1 cellular context compared by ENCODE assay signal in the genomic region with DNA sequence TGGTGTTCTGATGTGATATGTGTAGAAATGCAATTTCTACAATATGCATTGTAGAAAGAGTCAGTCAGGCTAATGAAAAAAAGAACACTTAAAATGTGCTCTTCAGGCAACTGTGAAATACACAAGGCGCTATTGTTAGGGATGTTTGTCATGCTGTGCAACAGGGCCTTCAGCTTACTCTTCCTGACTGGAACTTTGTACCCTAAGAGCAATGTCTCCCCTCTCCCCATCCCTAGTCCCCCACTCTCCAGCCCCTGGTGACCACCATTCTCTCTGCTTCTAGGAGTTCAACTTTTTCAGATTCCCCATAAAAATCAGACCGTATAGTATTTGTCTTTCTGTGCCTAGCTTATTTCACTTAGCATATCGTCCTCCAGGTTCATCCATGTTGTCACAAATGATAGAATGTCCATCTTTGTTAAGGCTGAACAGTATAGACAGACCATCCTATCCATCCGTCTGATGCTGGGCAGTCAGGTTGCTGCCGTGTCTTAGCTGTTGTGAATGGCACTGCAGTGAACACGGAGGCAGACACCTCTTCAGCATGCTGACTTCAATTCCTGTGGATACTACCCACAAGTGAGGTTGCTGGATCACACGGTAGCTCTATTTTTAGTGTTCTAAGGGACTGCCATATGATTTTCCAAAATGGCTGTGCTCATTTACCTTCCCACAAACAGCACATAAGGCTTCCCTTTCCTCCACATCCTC.
TF ChIP-seq lines count a peak whose summit lies in the region.

No MANE protein-coding gene starts in this region.

TF ChIP-seq in K562, 482 proteins besides CTCF, POLR2A, EP300 and RAD21:
- no peak for TF ChIP-seq DACH1 (IDR thresholded peaks at IDR 0.05; ENCODE audit: partially characterized antibody)
- TF ChIP-seq, protein P1, sequence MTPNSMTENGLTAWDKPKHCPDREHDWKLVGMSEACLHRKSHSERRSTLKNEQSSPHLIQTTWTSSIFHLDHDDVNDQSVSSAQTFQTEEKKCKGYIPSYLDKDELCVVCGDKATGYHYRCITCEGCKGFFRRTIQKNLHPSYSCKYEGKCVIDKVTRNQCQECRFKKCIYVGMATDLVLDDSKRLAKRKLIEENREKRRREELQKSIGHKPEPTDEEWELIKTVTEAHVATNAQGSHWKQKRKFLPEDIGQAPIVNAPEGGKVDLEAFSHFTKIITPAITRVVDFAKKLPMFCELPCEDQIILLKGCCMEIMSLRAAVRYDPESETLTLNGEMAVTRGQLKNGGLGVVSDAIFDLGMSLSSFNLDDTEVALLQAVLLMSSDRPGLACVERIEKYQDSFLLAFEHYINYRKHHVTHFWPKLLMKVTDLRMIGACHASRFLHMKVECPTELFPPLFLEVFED (CRISPR knock-in tag; conservative IDR thresholded peaks at IDR 0.05), result no peak
- no peak for TF ChIP-seq ZNF780A (CRISPR knock-in tag; IDR thresholded peaks at IDR 0.05)
- TF ChIP-seq SNIP1 (IDR thresholded peaks at IDR 0.05; ENCODE audit: low read depth), result no peak
- no peak for TF ChIP-seq POLR2G (IDR thresholded peaks at IDR 0.05; ENCODE audit: low read depth, low read length)
- TF ChIP-seq ZNF282 (CRISPR knock-in tag; IDR thresholded peaks at IDR 0.05), result no peak
- TF ChIP-seq TBL1XR1 (IDR thresholded peaks at IDR 0.05; ENCODE audit: low read length in 2 of 2), result no peak
- no peak for TF ChIP-seq NEUROD1 (IDR thresholded peaks at IDR 0.05; ENCODE audit: borderline replicate concordance, low read depth, low read length, partially characterized antibody)
- TF ChIP-seq TEAD2 (tag; IDR thresholded peaks at IDR 0.05), result no peak
- TF ChIP-seq ZZZ3 (IDR thresholded peaks at IDR 0.05), result no peak
- no peak for TF ChIP-seq STAG1 (CRISPR knock-in tag; IDR thresholded peaks at IDR 0.05; ENCODE audit: borderline replicate concordance)
- TF ChIP-seq ZNF212 (CRISPR knock-in tag; IDR thresholded peaks at IDR 0.05), result no peak
- TF ChIP-seq ZNF431 (CRISPR knock-in tag; IDR thresholded peaks at IDR 0.05), result no peak
- TF ChIP-seq ZNF75A (CRISPR knock-in tag; IDR thresholded peaks at IDR 0.05), result no peak
- TF ChIP-seq RBM14 (IDR thresholded peaks at IDR 0.05; ENCODE audit: borderline replicate concordance, insufficient read depth, low read depth, low read length), result no peak
- TF ChIP-seq ZNF778 (CRISPR knock-in tag; IDR thresholded peaks at IDR 0.05), result no peak
